Comparison of ENCODE assay signal across 24 cellular contexts in the genomic region with DNA sequence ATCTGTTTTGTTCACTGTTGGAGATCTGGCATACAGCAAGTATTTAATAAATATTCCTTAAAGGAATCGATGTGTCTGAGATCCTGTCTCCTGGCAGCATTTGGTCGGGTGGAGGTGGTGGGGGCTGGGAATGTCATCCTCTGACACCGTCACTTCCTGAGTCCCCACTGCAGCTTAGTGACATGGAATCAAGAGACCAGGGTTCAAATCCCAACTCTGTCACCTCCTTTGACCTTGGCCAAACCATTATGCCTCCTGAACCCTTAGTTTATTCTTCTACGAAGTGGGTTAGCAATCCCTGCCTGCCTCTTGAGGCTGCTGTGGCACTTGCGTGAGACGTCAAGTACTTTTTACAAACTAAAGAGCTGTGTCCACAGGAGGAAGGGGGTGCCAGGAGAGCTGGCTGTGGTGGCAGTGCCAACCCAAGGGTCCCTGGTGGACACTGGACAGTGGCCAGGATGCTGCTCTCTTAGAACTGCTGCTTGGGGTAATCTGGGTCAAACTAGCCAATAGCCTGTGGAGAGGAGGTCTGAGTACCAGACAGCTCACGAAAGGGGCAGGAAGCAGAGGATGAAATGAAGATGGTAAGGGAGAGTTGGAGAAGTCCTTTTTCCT. TPM values are rescaled to one million over a fixed set of nuclear protein-coding genes. Genes with fewer than 3 reads are reported as not detected.
DNase-seq lines count a peak whose midpoint lies in the region; ATAC-seq and TF ChIP-seq lines count a peak whose summit lies in the region.
"Had no signal": no experiment of that assay in that cellular context is flagged by ENCODE, and none has a peak within 500 bp of the region (broad histone marks: within the 10 kb centered on the region; RNA-seq: fewer than 3 reads in every experiment).

No MANE protein-coding gene starts in this region.

- H2AFZ ChIP-seq in mammary epithelial cell (ENCODE audit: low read depth, low read length): no peak overlapping the region

- no peak overlapping the region for H3K27ac ChIP-seq in mammary epithelial cell (ENCODE audit: insufficient read depth, low read depth, low read length)
- H3K27ac ChIP-seq in left lung: no peak overlapping the region
- H3K27ac ChIP-seq in uterus: no peak overlapping the region
- H3K27ac ChIP-seq: ascending aorta, SJSA1 had no signal

- no peaks in the 10 kb centered on the region for H3K36me3 ChIP-seq in mammary epithelial cell (ENCODE audit: insufficient read depth, low read length)
- H3K36me3 ChIP-seq in left lung: no peaks in the 10 kb centered on the region
- H3K36me3 ChIP-seq in uterus: no peaks in the 10 kb centered on the region
- H3K36me3 ChIP-seq: ascending aorta, SJSA1, tibial nerve had no signal

- H3K9me3 ChIP-seq in mammary epithelial cell (replicated peaks; ENCODE audit: insufficient read depth, low read length): no peaks in the 10 kb centered on the region
- H3K9me3 ChIP-seq in left lung: no peaks in the 10 kb centered on the region
- no peaks in the 10 kb centered on the region for H3K9me3 ChIP-seq in uterus
- H3K9me3 ChIP-seq: ascending aorta, tibial nerve had no signal

- intact Hi-C loops in MCF 10A (cut with micrococcal nuclease) (no loop called here), mammary epithelial cell (cut with micrococcal nuclease) (no loop called here), left lung (cut with DNase I) (no loop called here), posterior vena cava (cut with DNase I) (loop anchor here (5.0 to 10.0 kb wide), 3 partner anchors 756 to 1018 kb away; no protein-coding TSS in a partner anchor), uterus (cut with DNase I; ENCODE audit: low total_unique reads) (loop anchor here (10.0 kb wide), 1 partner anchor 246 kb away; no protein-coding TSS in a partner anchor)

- H3K9ac ChIP-seq in mammary epithelial cell (ENCODE audit: insufficient read depth, low read length): no peak overlapping the region

- in situ Hi-C loops in mammary epithelial cell (cut with MboI; ENCODE audit: low sequenced_read_pairs in 2 of 2): loop anchor here in 1 of 2 donors (25.0 kb wide), 1 partner anchor 398 kb away; no protein-coding TSS in a partner anchor

- H3K79me2 ChIP-seq in mammary epithelial cell (ENCODE audit: insufficient read depth, low read length): no peaks in the 10 kb centered on the region

- dilution Hi-C loops in mammary epithelial cell (cut with HindIII; ENCODE audit: low sequenced_read_pairs): no loop called here

- 96% methylated on average over 7 of the region's 7 CpGs for WGBS in mammary epithelial cell (ENCODE audit: low coverage, missing lambda C conversion rate)

- CTCF ChIA-PET in MCF 10A (lab: Yijun Ruan, JAX): no interaction called here
- CTCF ChIA-PET in mammary epithelial cell (lab: Charles Lee; ENCODE audit: low non-redundant PET): no interaction called here
- CTCF ChIA-PET in WTC11 (lab: Charles Lee): interaction anchor here (1.5 kb wide), 1 partner anchor 134 kb away, joined by 4 read pairs; no protein-coding TSS in a partner anchor

- H3K27ac Mint-ChIP-seq in MCF 10A (ENCODE audit: low read depth, unreplicated experiment): peak overlapping the region; percentile 67
- no peak overlapping the region for H3K27ac Mint-ChIP-seq in WTC11
- H3K27ac Mint-ChIP-seq: activated naive CD4-positive, alpha-beta T cell treated with anti-CD3 and anti-CD28 coated beads, Interleukin-2, amount 10 ng/mL, durations not matched to agents 7 days and 5 days; T-helper 1 cell treated with Interleukin-12 subunit alpha and Interleukin-12 subunit beta and Interleukin-4 antibody, amounts not matched to agents 30 μg/mL and 1 μg/mL, for 36 hours had no signal

- no peak for ATAC-seq in left lung
- no peak for ATAC-seq in WTC11
- ATAC-seq: effector memory CD8-positive, alpha-beta T cell; PC-3 had no signal

- DNase-seq in MCF 10A (ENCODE audit: unreplicated experiment) (no peak), mammary epithelial cell (no peak), left lung (peak; percentile 27 to 34), posterior vena cava (ENCODE audit: low spot score) (peak; percentile 57), uterus (peak; percentile 9 to 13), COLO668 (lab: John Stamatoyannopoulos, UW; ENCODE audit: unreplicated experiment) (no peak), NCI-H2171 (lab: John Stamatoyannopoulos, UW) (no peak), WTC11 (ENCODE audit: low spot score) (no peak)
- DNase-seq: activated CD4-positive, alpha-beta T cell treated with anti-CD3 and anti-CD28 coated beads, Interleukin-2, amount 50 U/mL, for 4 hours; activated naive CD4-positive, alpha-beta T cell treated with anti-CD3 and anti-CD28 coated beads, Interleukin-2, amount 10 ng/mL, durations not matched to agents 7 days and 5 days; COR-L47; DND-41; effector memory CD8-positive, alpha-beta T cell; GOT3; NCI-H187; NCI-H2227 treated with DMSO at 0.1 percent for 48 hours; NCI-H82; occipital lobe; PC-3 had no signal

- H3K4me2 ChIP-seq in mammary epithelial cell (ENCODE audit: insufficient read depth, low read depth, low read length): no peak overlapping the region

- no peak for TF ChIP-seq POLR2A in uterus (IDR thresholded peaks at IDR 0.05)

- H3K27me3 ChIP-seq in mammary epithelial cell (ENCODE audit: insufficient read depth, low read length): no peaks in the 10 kb centered on the region
- no peaks in the 10 kb centered on the region for H3K27me3 ChIP-seq in left lung
- H3K27me3 ChIP-seq in uterus: no peaks in the 10 kb centered on the region
- H3K27me3 ChIP-seq: ascending aorta, SJSA1, tibial nerve had no signal

- H3K4me1 Mint-ChIP-seq in MCF 10A (ENCODE audit: insufficient read depth, unreplicated experiment) (no peaks in the 10 kb centered on the region), WTC11 (peaks cover 29% of the 10 kb centered on the region)

- POLR2A ChIA-PET in MCF 10A (lab: Yijun Ruan, JAX): interaction anchor here (0.7 kb wide), 1 partner anchor 20 kb away, joined by 3 read pairs; no protein-coding TSS in a partner anchor
- POLR2A ChIA-PET in WTC11 (lab: Charles Lee): interaction anchor here (0.6 kb wide), 1 partner anchor 101 kb away, joined by 3 read pairs; no protein-coding TSS in a partner anchor

- H3K36me3 Mint-ChIP-seq in MCF 10A (ENCODE audit: insufficient read depth, unreplicated experiment) (no peaks in the 10 kb centered on the region), WTC11 (no peaks in the 10 kb centered on the region)
- H3K36me3 Mint-ChIP-seq: activated naive CD4-positive, alpha-beta T cell treated with anti-CD3 and anti-CD28 coated beads, Interleukin-2, amount 10 ng/mL, durations not matched to agents 7 days and 5 days had no signal

- H3K4me3 Mint-ChIP-seq in MCF 10A (ENCODE audit: unreplicated experiment) (no peak overlapping the region), WTC11 (no peak overlapping the region)
- H3K4me3 Mint-ChIP-seq: activated naive CD4-positive, alpha-beta T cell treated with anti-CD3 and anti-CD28 coated beads, Interleukin-2, amount 10 ng/mL, durations not matched to agents 7 days and 5 days; B cell; effector memory CD8-positive, alpha-beta T cell; T-helper 1 cell treated with Interleukin-12 subunit alpha and Interleukin-12 subunit beta and Interleukin-4 antibody, amounts not matched to agents 30 μg/mL and 1 μg/mL, for 36 hours had no signal

- TF ChIP-seq CTCF in MCF 10A (IDR thresholded peaks at IDR 0.05; ENCODE audit: unreplicated experiment) (no peak), mammary epithelial cell (conservative IDR thresholded peaks at IDR 0.05 in 1 of 2, IDR thresholded peaks at IDR 0.05 in 1 of 2; ENCODE audit: extremely low read depth in 1 of 2, insufficient read depth in 1 of 2, low read depth in 1 of 2, low read length in 2 of 2) (no peak), left lung (IDR thresholded peaks at IDR 0.05) (no peak), uterus (IDR thresholded peaks at IDR 0.05) (no peak), WTC11 (IDR thresholded peaks at IDR 0.05) (no peak)

- BruUV-seq in MCF 10A (replicated peaks; lab: Mats Ljungman, UMichigan) (no TSS peak), mammary epithelial cell (replicated peaks; lab: Mats Ljungman, UMichigan) (no TSS peak)

- no peaks in the 10 kb centered on the region for H3K9me3 Mint-ChIP-seq in MCF 10A (ENCODE audit: unreplicated experiment)
- H3K9me3 Mint-ChIP-seq in WTC11: no peaks in the 10 kb centered on the region
- H3K9me3 Mint-ChIP-seq: activated naive CD4-positive, alpha-beta T cell treated with anti-CD3 and anti-CD28 coated beads, Interleukin-2, amount 10 ng/mL, durations not matched to agents 7 days and 5 days; effector memory CD8-positive, alpha-beta T cell; T-helper 1 cell treated with Interleukin-12 subunit alpha and Interleukin-12 subunit beta and Interleukin-4 antibody, amounts not matched to agents 30 μg/mL and 1 μg/mL, for 36 hours had no signal

- H3K4me3 ChIP-seq in mammary epithelial cell (replicated peaks in 1 of 3; ENCODE audit: insufficient read depth in 1 of 3, low read depth in 2 of 3, low read length in 3 of 3) (no peak overlapping the region), left lung (no peak overlapping the region), uterus (no peak overlapping the region)
- H3K4me3 ChIP-seq: ascending aorta, SJSA1, tibial nerve had no signal

- no peaks in the 10 kb centered on the region for H4K20me1 ChIP-seq in mammary epithelial cell (ENCODE audit: insufficient read depth, low read length)

- H3K27me3 Mint-ChIP-seq in MCF 10A (ENCODE audit: insufficient read depth, unreplicated experiment) (no peaks in the 10 kb centered on the region), WTC11 (ENCODE audit: low read depth) (peaks cover 37% of the 10 kb centered on the region)

- H3K4me1 ChIP-seq in mammary epithelial cell (ENCODE audit: insufficient read depth, low read length) (no peaks in the 10 kb centered on the region), left lung (peaks cover 0 to 12% of the 10 kb centered on the region in 2 donors), uterus (no peaks in the 10 kb centered on the region)
- H3K4me1 ChIP-seq: ascending aorta, SJSA1 had no signal

RNA-seq across cellular contexts. Expression of a gene that starts 8.0 kb away (rescaled TPM):
- total RNA-seq in MCF 10A (2022): 15.5 and 20.3 TPM in 2 replicates
- total RNA-seq in mammary epithelial cell: 10 to 100 TPM; 22.3 to 25.0 TPM
- polyA plus RNA-seq in mammary epithelial cell: 5.9 TPM
- polyA minus RNA-seq in mammary epithelial cell: 16.3 TPM
- total RNA-seq in left lung: 10 to 100 TPM; 63.1 to 80.2 TPM
- total RNA-seq in posterior vena cava: 10 to 100 TPM; 61.5 to 62.6 TPM
- total RNA-seq in uterus: 100 to 1,000 TPM in 1 of 4 donors, 10 to 100 TPM in 3; 18.7 to 188 (median 36.7) TPM
- total RNA-seq in WTC11 (2021): 34.3 to 44.4 TPM (median 35.2 TPM) in 3 replicates

Comparison
In these comparisons a context has a peak if more than half of its experiments do, and no peak if none do; other contexts are left out.
1. DNase-seq: peak in left lung (2 of 2), posterior vena cava (single experiment) and uterus (2 of 2); none in MCF 10A (single experiment), mammary epithelial cell (single experiment), COLO668 (single experiment), NCI-H2171 (single experiment) and WTC11 (single experiment).
2. intact Hi-C loops: an anchor here in posterior vena cava (5.0 to 10.0 kb wide) and uterus (10.0 kb wide); none called in MCF 10A, mammary epithelial cell and left lung.